ENCODE assay signal across 9 cellular contexts in the genomic region with DNA sequence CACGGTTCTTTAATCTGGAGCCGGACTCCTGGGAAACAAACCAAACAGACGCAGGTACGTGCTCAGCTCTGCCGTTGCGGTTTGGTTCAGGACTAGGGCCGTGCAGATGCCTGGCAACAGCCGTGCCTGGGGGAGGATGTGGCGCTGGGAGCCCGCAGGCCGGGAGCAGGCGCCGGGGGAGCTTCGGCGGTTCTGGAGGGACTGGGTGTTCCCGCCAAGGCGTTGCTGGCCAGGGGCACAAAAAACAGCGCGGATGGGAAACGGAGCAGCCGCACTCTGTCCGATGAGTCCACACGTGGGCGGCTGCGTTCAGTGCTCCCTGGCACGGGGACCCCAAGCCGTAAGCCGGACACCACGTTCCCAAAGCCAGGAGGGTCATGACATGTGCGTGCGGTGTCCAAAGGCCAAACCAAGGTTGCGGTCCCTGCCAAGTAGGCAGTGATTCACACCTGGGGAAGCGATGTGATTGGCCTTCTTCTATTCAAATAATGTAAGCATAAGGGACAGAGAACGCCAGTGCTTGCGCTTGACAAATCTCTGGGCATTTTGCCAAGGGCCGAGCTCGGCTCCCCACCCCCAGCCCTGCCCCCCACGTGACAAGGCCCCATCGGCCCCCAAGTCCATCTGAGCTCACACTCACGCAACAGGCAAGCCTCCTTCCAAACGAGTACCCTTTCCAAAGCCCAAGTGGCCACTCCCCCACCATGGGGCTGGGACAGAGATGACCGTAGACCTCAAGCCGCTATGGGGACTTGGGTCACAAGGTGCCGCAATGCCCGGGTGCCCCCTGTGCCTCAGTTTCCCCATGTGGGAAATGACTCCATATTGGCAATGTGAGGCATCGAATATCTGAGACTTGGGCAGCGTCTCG. TPM values are rescaled to one million over a fixed set of nuclear protein-coding genes. Genes with fewer than 3 reads are reported as not detected.
DNase-seq lines count a peak whose midpoint lies in the region; ATAC-seq and TF ChIP-seq lines count a peak whose summit lies in the region.
"Had no signal": no experiment of that assay in that cellular context is flagged by ENCODE, and none has a peak within 500 bp of the region (broad histone marks: within the 10 kb centered on the region; RNA-seq: fewer than 3 reads in every experiment).

No MANE protein-coding gene starts in this region.

- H3K9ac ChIP-seq in colonic mucosa (ENCODE audit: low read depth in 2 of 2, low read length in 2 of 2) = no peak overlapping the region

- TF ChIP-seq CTCF in foreskin keratinocyte (conservative IDR thresholded peaks at IDR 0.05) = no peak
- no peak for TF ChIP-seq CTCF in colonic mucosa (IDR thresholded peaks at IDR 0.05)

- intact Hi-C loops in Right ventricle myocardium superior (cut with DNase I) = no loop called here
- intact Hi-C loops in colonic mucosa (cut with DNase I) = no loop called here

- H3K27ac ChIP-seq in foreskin keratinocyte (no peak overlapping the region), colonic mucosa (no peak overlapping the region)

- DNase-seq in NCI-H2081 (lab: John Stamatoyannopoulos, UW) (peak; percentile 27 to 43), NCI-H2081 treated with DMSO at 0.1 percent for 48 hours (lab: John Stamatoyannopoulos, UW) (no peak), NCI-H748 treated with DMSO at 0.1 percent for 48 hours (lab: John Stamatoyannopoulos, UW) (peak; percentile 83), Right ventricle myocardium superior (no peak), stromal cell of bone marrow (ENCODE audit: low read depth) (peak; percentile 41), foreskin keratinocyte (no peak), inferior parietal cortex (ENCODE audit: extremely low spot score) (no peak), colonic mucosa (no peak)
- DNase-seq: activated CD4-positive, alpha-beta T cell treated with anti-CD3 and anti-CD28 coated beads for 4 hours had no signal

- no peak overlapping the region for H3K4me3 ChIP-seq in colonic mucosa

- no peaks in the 10 kb centered on the region for H3K9me3 ChIP-seq in colonic mucosa

- H3K36me3 ChIP-seq in colonic mucosa = no peaks in the 10 kb centered on the region

- H3K27me3 ChIP-seq in foreskin keratinocyte (peaks cover 3% of the 10 kb centered on the region), colonic mucosa (no peaks in the 10 kb centered on the region)

- H3K4me1 ChIP-seq in foreskin keratinocyte (no peaks in the 10 kb centered on the region), colonic mucosa (no peaks in the 10 kb centered on the region)

- peak; percentile 23 for ATAC-seq in Right ventricle myocardium superior (ENCODE audit: poor library complexity)
- ATAC-seq in foreskin keratinocyte = no peak

RNA-seq across cellular contexts. Expression of gene NKD2, which starts 49.7 kb away (rescaled TPM):
- 2.8 TPM for total RNA-seq in Right ventricle myocardium superior
- total RNA-seq in foreskin keratinocyte = 0.11 TPM in 1 of 2 replicates, not detected in the other
- not detected in 2 replicates for polyA plus RNA-seq in foreskin keratinocyte
- total RNA-seq in colonic mucosa = 1 to 10 TPM in 1 of 2 donors, under 1 TPM in 1; 0.94 to 1.9 TPM

Comparison
In these comparisons a context has a peak if more than half of its experiments do, and no peak if none do; other contexts are left out.
1. DNase-seq: peak in NCI-H2081 (2 of 2), NCI-H748 treated with DMSO at 0.1 percent for 48 hours (single experiment) and stromal cell of bone marrow (single experiment); none in NCI-H2081 treated with DMSO at 0.1 percent for 48 hours (single experiment), Right ventricle myocardium superior (single experiment), foreskin keratinocyte (0 of 2), inferior parietal cortex (single experiment) and colonic mucosa (single experiment).